In the genomic region with DNA sequence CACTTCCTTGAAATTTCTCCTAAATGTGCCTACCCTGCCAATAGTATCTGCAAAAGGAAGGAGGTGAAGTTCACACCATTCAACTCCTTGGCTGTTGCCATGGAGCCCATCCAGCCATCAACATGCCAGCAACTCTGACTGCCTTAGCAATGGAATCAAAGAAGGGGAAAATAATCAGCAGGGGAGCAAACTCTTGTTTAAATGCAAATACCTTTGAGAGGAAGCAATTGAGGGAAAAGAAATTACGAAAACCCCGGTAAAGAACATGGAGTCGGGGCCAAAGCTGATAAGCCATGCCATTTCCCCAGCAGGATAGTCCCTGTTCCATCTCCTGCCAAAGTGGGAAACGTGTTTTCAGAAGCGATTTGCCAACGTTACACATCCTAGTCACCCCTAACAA, we compare ENCODE assay signal across 1 cellular context.
TF ChIP-seq lines count a peak whose summit lies in the region.

No MANE protein-coding gene starts in this region.

TF ChIP-seq in H1, 55 proteins besides CTCF, POLR2A, EP300 and RAD21 (continued from another document):
- TF ChIP-seq, protein P1, sequence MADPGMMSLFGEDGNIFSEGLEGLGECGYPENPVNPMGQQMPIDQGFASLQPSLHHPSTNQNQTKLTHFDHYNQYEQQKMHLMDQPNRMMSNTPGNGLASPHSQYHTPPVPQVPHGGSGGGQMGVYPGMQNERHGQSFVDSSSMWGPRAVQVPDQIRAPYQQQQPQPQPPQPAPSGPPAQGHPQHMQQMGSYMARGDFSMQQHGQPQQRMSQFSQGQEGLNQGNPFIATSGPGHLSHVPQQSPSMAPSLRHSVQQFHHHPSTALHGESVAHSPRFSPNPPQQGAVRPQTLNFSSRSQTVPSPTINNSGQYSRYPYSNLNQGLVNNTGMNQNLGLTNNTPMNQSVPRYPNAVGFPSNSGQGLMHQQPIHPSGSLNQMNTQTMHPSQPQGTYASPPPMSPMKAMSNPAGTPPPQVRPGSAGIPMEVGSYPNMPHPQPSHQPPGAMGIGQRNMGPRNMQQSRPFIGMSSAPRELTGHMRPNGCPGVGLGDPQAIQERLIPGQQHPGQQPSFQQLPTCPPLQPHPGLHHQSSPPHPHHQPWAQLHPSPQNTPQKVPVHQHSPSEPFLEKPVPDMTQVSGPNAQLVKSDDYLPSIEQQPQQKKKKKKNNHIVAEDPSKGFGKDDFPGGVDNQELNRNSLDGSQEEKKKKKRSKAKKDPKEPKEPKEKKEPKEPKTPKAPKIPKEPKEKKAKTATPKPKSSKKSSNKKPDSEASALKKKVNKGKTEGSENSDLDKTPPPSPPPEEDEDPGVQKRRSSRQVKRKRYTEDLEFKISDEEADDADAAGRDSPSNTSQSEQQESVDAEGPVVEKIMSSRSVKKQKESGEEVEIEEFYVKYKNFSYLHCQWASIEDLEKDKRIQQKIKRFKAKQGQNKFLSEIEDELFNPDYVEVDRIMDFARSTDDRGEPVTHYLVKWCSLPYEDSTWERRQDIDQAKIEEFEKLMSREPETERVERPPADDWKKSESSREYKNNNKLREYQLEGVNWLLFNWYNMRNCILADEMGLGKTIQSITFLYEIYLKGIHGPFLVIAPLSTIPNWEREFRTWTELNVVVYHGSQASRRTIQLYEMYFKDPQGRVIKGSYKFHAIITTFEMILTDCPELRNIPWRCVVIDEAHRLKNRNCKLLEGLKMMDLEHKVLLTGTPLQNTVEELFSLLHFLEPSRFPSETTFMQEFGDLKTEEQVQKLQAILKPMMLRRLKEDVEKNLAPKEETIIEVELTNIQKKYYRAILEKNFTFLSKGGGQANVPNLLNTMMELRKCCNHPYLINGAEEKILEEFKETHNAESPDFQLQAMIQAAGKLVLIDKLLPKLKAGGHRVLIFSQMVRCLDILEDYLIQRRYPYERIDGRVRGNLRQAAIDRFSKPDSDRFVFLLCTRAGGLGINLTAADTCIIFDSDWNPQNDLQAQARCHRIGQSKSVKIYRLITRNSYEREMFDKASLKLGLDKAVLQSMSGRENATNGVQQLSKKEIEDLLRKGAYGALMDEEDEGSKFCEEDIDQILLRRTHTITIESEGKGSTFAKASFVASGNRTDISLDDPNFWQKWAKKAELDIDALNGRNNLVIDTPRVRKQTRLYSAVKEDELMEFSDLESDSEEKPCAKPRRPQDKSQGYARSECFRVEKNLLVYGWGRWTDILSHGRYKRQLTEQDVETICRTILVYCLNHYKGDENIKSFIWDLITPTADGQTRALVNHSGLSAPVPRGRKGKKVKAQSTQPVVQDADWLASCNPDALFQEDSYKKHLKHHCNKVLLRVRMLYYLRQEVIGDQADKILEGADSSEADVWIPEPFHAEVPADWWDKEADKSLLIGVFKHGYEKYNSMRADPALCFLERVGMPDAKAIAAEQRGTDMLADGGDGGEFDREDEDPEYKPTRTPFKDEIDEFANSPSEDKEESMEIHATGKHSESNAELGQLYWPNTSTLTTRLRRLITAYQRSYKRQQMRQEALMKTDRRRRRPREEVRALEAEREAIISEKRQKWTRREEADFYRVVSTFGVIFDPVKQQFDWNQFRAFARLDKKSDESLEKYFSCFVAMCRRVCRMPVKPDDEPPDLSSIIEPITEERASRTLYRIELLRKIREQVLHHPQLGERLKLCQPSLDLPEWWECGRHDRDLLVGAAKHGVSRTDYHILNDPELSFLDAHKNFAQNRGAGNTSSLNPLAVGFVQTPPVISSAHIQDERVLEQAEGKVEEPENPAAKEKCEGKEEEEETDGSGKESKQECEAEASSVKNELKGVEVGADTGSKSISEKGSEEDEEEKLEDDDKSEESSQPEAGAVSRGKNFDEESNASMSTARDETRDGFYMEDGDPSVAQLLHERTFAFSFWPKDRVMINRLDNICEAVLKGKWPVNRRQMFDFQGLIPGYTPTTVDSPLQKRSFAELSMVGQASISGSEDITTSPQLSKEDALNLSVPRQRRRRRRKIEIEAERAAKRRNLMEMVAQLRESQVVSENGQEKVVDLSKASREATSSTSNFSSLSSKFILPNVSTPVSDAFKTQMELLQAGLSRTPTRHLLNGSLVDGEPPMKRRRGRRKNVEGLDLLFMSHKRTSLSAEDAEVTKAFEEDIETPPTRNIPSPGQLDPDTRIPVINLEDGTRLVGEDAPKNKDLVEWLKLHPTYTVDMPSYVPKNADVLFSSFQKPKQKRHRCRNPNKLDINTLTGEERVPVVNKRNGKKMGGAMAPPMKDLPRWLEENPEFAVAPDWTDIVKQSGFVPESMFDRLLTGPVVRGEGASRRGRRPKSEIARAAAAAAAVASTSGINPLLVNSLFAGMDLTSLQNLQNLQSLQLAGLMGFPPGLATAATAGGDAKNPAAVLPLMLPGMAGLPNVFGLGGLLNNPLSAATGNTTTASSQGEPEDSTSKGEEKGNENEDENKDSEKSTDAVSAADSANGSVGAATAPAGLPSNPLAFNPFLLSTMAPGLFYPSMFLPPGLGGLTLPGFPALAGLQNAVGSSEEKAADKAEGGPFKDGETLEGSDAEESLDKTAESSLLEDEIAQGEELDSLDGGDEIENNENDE (IDR thresholded peaks at IDR 0.05; ENCODE audit: insufficient replicate concordance, low read length), result no peak
- TF ChIP-seq TBP (IDR thresholded peaks at IDR 0.05; ENCODE audit: low read depth, low read length) (no peak), SP1 (IDR thresholded peaks at IDR 0.05; ENCODE audit: low read depth, low read length) (peak; percentile 53; the same call in 1 of the 2 replicates)
